ENCODE assay signal across 24 cellular contexts in genomic region chr4:1418494-1419285, GRCh38. TPM values are rescaled to one million over a fixed set of nuclear protein-coding genes. Genes with fewer than 3 reads are reported as not detected.
DNase-seq lines count a peak whose midpoint lies in the region; ATAC-seq and TF ChIP-seq lines count a peak whose summit lies in the region.
"Had no signal": no experiment of that assay in that cellular context is flagged by ENCODE, and none has a peak within 500 bp of the region (broad histone marks: within the 10 kb centered on the region; RNA-seq: fewer than 3 reads in every experiment).

No MANE protein-coding gene starts in this region.

- TF ChIP-seq CTCF in BE2C (IDR thresholded peaks at IDR 0.05; ENCODE audit: low read depth, low read length): no peak

- CTCF ChIA-PET in activated CD4-positive, alpha-beta memory T cell treated with anti-CD3 and anti-CD28 coated beads, Interleukin-2, amount 10 ng/mL, durations not matched to agents 7 days and 5 days (lab: Charles Lee): no interaction called here

- H2AK5ac ChIP-seq in mesenchymal stem cell (ENCODE audit: low read length, severe bottlenecking): no peak overlapping the region

- H2BK5ac ChIP-seq in mesenchymal stem cell (ENCODE audit: low read depth, low read length, poor library complexity, severe bottlenecking): no peak overlapping the region

- peak; percentile 24 for ATAC-seq in stimulated activated effector memory CD8-positive, alpha-beta T cell treated with anti-CD3 and anti-CD28 coated beads, Interleukin-12 subunit alpha, Interleukin-12 subunit beta, amount 100 ng/mL, for 72 hours
- ATAC-seq: activated CD4-positive, CD25-positive, alpha-beta regulatory T cell treated with anti-CD3 and anti-CD28 coated beads, Interleukin-2, amount 50 U/mL, for 24 hours; activated naive CD4-positive, alpha-beta T cell treated with anti-CD3 and anti-CD28 coated beads, Interleukin-2, amount 50 U/mL, for 72 hours; activated T-cell treated with anti-CD3 and anti-CD28 coated beads, Interleukin-2, amount 50 U/mL, for 72 hours; CD8-positive, alpha-beta T cell; heart left ventricle; sciatic nerve had no signal

- no peak overlapping the region for H3K23ac ChIP-seq in mesenchymal stem cell (ENCODE audit: low read length in 2 of 2)

- no peak overlapping the region for H2BK15ac ChIP-seq in mesenchymal stem cell (ENCODE audit: low read depth, poor library complexity, severe bottlenecking)

- H3K4me3 ChIP-seq in H7 (ENCODE audit: insufficient read depth, low read depth, low read length) (no peak overlapping the region), mesenchymal stem cell (ENCODE audit: insufficient read depth in 1 of 2, low read depth in 1 of 2, low read length in 2 of 2) (no peak overlapping the region), BE2C (ENCODE audit: low read depth, low read length) (no peak overlapping the region)
- H3K4me3 ChIP-seq: heart left ventricle, lung, ovary had no signal

- no peak overlapping the region for H2BK120ac ChIP-seq in mesenchymal stem cell (ENCODE audit: low read depth, low read length)

- H4K91ac ChIP-seq in mesenchymal stem cell (ENCODE audit: low read length): peak overlapping the region; percentile 39

- no peak overlapping the region for H3K14ac ChIP-seq in mesenchymal stem cell (ENCODE audit: low read length in 2 of 2)

- no peaks in the 10 kb centered on the region for H3K4me1 Mint-ChIP-seq in activated CD4-positive, alpha-beta memory T cell treated with anti-CD3 and anti-CD28 coated beads, Interleukin-2, amount 10 ng/mL, durations not matched to agents 7 days and 5 days
- no peaks in the 10 kb centered on the region for H3K4me1 Mint-ChIP-seq in stimulated activated effector memory CD8-positive, alpha-beta T cell treated with anti-CD3 and anti-CD28 coated beads, Interleukin-12 subunit alpha, Interleukin-12 subunit beta, amount 100 ng/mL, for 72 hours

- H3K27ac ChIP-seq in mesenchymal stem cell (ENCODE audit: low read length, poor library complexity, severe bottlenecking): no peak overlapping the region
- H3K27ac ChIP-seq: heart left ventricle, KMS-11, ovary had no signal

- H3K36me3 ChIP-seq in H7 (replicated peaks; ENCODE audit: control insufficient read depth, insufficient read depth, low read length) (no peaks in the 10 kb centered on the region), mesenchymal stem cell (ENCODE audit: control insufficient read depth in 1 of 2, insufficient read depth in 2 of 2, low read depth in 1 of 2, low read length in 2 of 2) (peaks cover 0 to 2% of the 10 kb centered on the region in 2 experiments), BE2C (no peaks in the 10 kb centered on the region)
- H3K36me3 ChIP-seq: heart left ventricle, ovary had no signal

- no peak overlapping the region for H3K4me2 ChIP-seq in mesenchymal stem cell (ENCODE audit: low read length, poor library complexity, severe bottlenecking)
- H3K4me2 ChIP-seq: KMS-11 had no signal

- peak; percentile 21 for DNase-seq in H7
- peak; percentile 3 for DNase-seq in activated CD4-positive, alpha-beta memory T cell treated with anti-CD3 and anti-CD28 coated beads, Interleukin-2, amount 10 ng/mL, durations not matched to agents 7 days and 5 days
- DNase-seq in mesenchymal stem cell: no peak
- DNase-seq in stimulated activated effector memory CD8-positive, alpha-beta T cell treated with anti-CD3 and anti-CD28 coated beads, Interleukin-12 subunit alpha, Interleukin-12 subunit beta, amount 100 ng/mL, for 72 hours (ENCODE audit: low spot score in 2 of 2): peak in 1 of 2 donors; percentile 20
- DNase-seq in activated CD4-positive, CD25-positive, alpha-beta regulatory T cell (lab: John Stamatoyannopoulos, UW): no peak
- no peak for DNase-seq in kidney glomerular epithelial cell (lab: John Stamatoyannopoulos, UW)
- DNase-seq in BE2C: no peak
- DNase-seq: activated CD8-positive, alpha-beta memory T cell treated with anti-CD3 and anti-CD28 coated beads for 24 hours; activated T-cell treated with anti-CD3 and anti-CD28 coated beads, Interleukin-2, amount 50 U/mL, for 72 hours; central memory CD4-positive, alpha-beta T cell; HFFc6; NCI-H1694; SHP77 treated with DMSO at 0.1 percent for 48 hours had no signal

- no peak overlapping the region for H3K4me3 Mint-ChIP-seq in activated CD4-positive, alpha-beta memory T cell treated with anti-CD3 and anti-CD28 coated beads, Interleukin-2, amount 10 ng/mL, durations not matched to agents 7 days and 5 days
- no peak overlapping the region for H3K4me3 Mint-ChIP-seq in stimulated activated effector memory CD8-positive, alpha-beta T cell treated with anti-CD3 and anti-CD28 coated beads, Interleukin-12 subunit alpha, Interleukin-12 subunit beta, amount 100 ng/mL, for 72 hours
- H3K4me3 Mint-ChIP-seq: activated T-cell treated with anti-CD3 and anti-CD28 coated beads, Interleukin-2, amount 50 U/mL, for 72 hours; CD8-positive, alpha-beta T cell; HFFc6 had no signal

- H2AFZ ChIP-seq in mesenchymal stem cell (ENCODE audit: low read depth, low read length): no peak overlapping the region

- H3K4me1 ChIP-seq in mesenchymal stem cell (ENCODE audit: control insufficient read depth, insufficient read depth, low read depth, low read length) (peaks cover 2% of the 10 kb centered on the region), BE2C (no peaks in the 10 kb centered on the region)

- POLR2A ChIA-PET in activated CD4-positive, alpha-beta memory T cell treated with anti-CD3 and anti-CD28 coated beads, Interleukin-2, amount 10 ng/mL, durations not matched to agents 7 days and 5 days (lab: Charles Lee): no interaction called here

- H3K9me3 ChIP-seq in mesenchymal stem cell (ENCODE audit: control insufficient read depth, low read length) (no peaks in the 10 kb centered on the region), BE2C (no peaks in the 10 kb centered on the region)
- H3K9me3 ChIP-seq: heart left ventricle, ovary had no signal

- H4K8ac ChIP-seq in mesenchymal stem cell (ENCODE audit: low read length): no peak overlapping the region

- no peaks in the 10 kb centered on the region for H3K79me1 ChIP-seq in mesenchymal stem cell (replicated peaks; ENCODE audit: low read length, poor library complexity, severe bottlenecking)

- no peaks in the 10 kb centered on the region for H3K36me3 Mint-ChIP-seq in activated CD4-positive, alpha-beta memory T cell treated with anti-CD3 and anti-CD28 coated beads, Interleukin-2, amount 10 ng/mL, durations not matched to agents 7 days and 5 days (ENCODE audit: low read depth)
- H3K36me3 Mint-ChIP-seq in stimulated activated effector memory CD8-positive, alpha-beta T cell treated with anti-CD3 and anti-CD28 coated beads, Interleukin-12 subunit alpha, Interleukin-12 subunit beta, amount 100 ng/mL, for 72 hours: no peaks in the 10 kb centered on the region
- H3K36me3 Mint-ChIP-seq: activated naive CD4-positive, alpha-beta T cell treated with anti-CD3 and anti-CD28 coated beads, Interleukin-2, amount 50 U/mL, for 72 hours; CD8-positive, alpha-beta T cell had no signal

- peaks cover 2% of the 10 kb centered on the region for H3K27me3 Mint-ChIP-seq in activated CD4-positive, alpha-beta memory T cell treated with anti-CD3 and anti-CD28 coated beads, Interleukin-2, amount 10 ng/mL, durations not matched to agents 7 days and 5 days

- no peak overlapping the region for H3K18ac ChIP-seq in mesenchymal stem cell (ENCODE audit: low read depth in 1 of 2, low read length in 2 of 2)

- no peaks in the 10 kb centered on the region for H3K9me3 Mint-ChIP-seq in activated CD4-positive, alpha-beta memory T cell treated with anti-CD3 and anti-CD28 coated beads, Interleukin-2, amount 10 ng/mL, durations not matched to agents 7 days and 5 days
- H3K9me3 Mint-ChIP-seq in stimulated activated effector memory CD8-positive, alpha-beta T cell treated with anti-CD3 and anti-CD28 coated beads, Interleukin-12 subunit alpha, Interleukin-12 subunit beta, amount 100 ng/mL, for 72 hours: no peaks in the 10 kb centered on the region
- H3K9me3 Mint-ChIP-seq: activated naive CD4-positive, alpha-beta T cell treated with anti-CD3 and anti-CD28 coated beads, Interleukin-2, amount 50 U/mL, for 72 hours; activated T-cell treated with anti-CD3 and anti-CD28 coated beads, Interleukin-2, amount 50 U/mL, for 72 hours; CD8-positive, alpha-beta T cell; HFFc6 had no signal

- no peak overlapping the region for H3K4ac ChIP-seq in mesenchymal stem cell (ENCODE audit: low read depth in 1 of 2, low read length in 2 of 2)

- H2BK12ac ChIP-seq in mesenchymal stem cell (ENCODE audit: low read length in 2 of 2): no peak overlapping the region

- H3K27ac Mint-ChIP-seq in activated CD4-positive, alpha-beta memory T cell treated with anti-CD3 and anti-CD28 coated beads, Interleukin-2, amount 10 ng/mL, durations not matched to agents 7 days and 5 days: no peak overlapping the region
- no peak overlapping the region for H3K27ac Mint-ChIP-seq in stimulated activated effector memory CD8-positive, alpha-beta T cell treated with anti-CD3 and anti-CD28 coated beads, Interleukin-12 subunit alpha, Interleukin-12 subunit beta, amount 100 ng/mL, for 72 hours
- H3K27ac Mint-ChIP-seq: activated naive CD4-positive, alpha-beta T cell treated with anti-CD3 and anti-CD28 coated beads, Interleukin-2, amount 50 U/mL, for 72 hours; activated T-cell treated with anti-CD3 and anti-CD28 coated beads, Interleukin-2, amount 50 U/mL, for 72 hours; CD8-positive, alpha-beta T cell; HFFc6 had no signal

- 74% methylated on average over 17 of the region's 17 CpGs for WGBS in mesenchymal stem cell

- no peak overlapping the region for H3K9ac ChIP-seq in mesenchymal stem cell (ENCODE audit: low read length)
- H3K9ac ChIP-seq: KMS-11 had no signal

- H3K27me3 ChIP-seq in H7 (ENCODE audit: control insufficient read depth, insufficient read depth, low read length): peaks cover 3% of the 10 kb centered on the region; the same call in 1 of the 2 replicates
- peaks cover 18 to 62% of the 10 kb centered on the region in 2 experiments for H3K27me3 ChIP-seq in mesenchymal stem cell (ENCODE audit: control insufficient read depth in 1 of 2, insufficient read depth in 1 of 2, low read length in 2 of 2)
- H3K27me3 ChIP-seq in BE2C: peaks cover 69% of the 10 kb centered on the region
- H3K27me3 ChIP-seq: ovary had no signal

RNA-seq across cellular contexts. Expression of gene NKX1-1, which starts 12.4 kb away (rescaled TPM):
- total RNA-seq in H7 (2014; rRNA removed; shearing (Covaris generic)): not detected in 2 replicates
- total RNA-seq in activated CD4-positive, alpha-beta memory T cell treated with anti-CD3 and anti-CD28 coated beads, Interleukin-2, amount 10 ng/mL, durations not matched to agents 7 days and 5 days: not detected
- not detected for polyA plus RNA-seq in mesenchymal stem cell (2013, experiment 1 of 2)
- polyA plus RNA-seq in mesenchymal stem cell (2013, experiment 2 of 2): not detected
- not detected for polyA plus RNA-seq in BE2C (2012; ENCODE audit: insufficient read depth, insufficient read length, low read depth)
- total RNA-seq: activated naive CD4-positive, alpha-beta T cell treated with anti-CD3 and anti-CD28 coated beads, Interleukin-2, amount 50 U/mL, for 72 hours; activated T-cell treated with anti-CD3 and anti-CD28 coated beads, Interleukin-2, amount 50 U/mL, for 72 hours; aorta; CD8-positive, alpha-beta T cell; heart left ventricle; HFFc6; HT1080; lung; myocyte; ovary; sciatic nerve had no signal
- polyA plus RNA-seq: aorta, heart left ventricle, lung, ovary had no signal

Comparison
In these comparisons a context has a peak if more than half of its experiments do, and no peak if none do; other contexts are left out.
1. DNase-seq: peak in H7 (single experiment) and activated CD4-positive, alpha-beta memory T cell treated with anti-CD3 and anti-CD28 coated beads, Interleukin-2, amount 10 ng/mL, durations not matched to agents 7 days and 5 days (single experiment); none in mesenchymal stem cell (single experiment), activated CD4-positive, CD25-positive, alpha-beta regulatory T cell (0 of 4), kidney glomerular epithelial cell (single experiment) and BE2C (single experiment).